In the genomic region with DNA sequence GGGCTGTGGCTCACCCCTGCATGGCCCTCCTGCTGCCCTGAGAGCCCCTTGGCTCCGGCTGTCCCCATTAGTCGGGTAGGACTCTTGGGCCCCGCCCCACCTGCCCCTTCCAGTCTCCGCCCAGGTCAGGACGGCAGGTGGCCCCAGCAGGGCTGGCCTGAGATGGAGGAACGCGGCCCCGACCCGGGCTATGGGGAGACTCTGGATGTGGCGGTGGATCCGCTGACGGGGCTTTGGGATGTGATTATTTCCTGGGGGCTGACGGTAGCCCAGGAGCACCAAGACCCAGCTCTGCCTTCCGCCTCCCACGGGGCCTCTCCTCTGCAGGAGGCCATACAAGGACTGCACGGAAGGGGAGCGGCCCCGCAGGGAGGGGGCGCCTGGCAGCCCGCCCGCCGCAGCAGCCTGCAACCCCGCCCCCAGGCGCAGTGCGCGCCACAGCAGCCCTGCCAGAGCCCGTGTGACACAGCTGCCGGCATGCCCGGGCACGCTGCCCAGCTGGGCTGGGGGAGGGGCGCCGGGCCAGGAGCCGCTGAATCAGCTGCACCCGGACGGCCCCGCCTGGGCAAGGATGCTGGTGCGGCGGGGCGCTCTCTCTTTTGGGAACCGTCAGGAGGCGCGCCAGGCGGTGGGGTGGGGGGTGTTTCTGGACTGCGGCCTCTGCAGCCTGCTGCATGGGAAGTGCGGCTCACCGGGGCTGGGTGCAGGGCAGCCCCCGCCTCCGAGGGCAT, we compare ENCODE assay signal across 7 cellular contexts. TPM values are rescaled to one million over a fixed set of nuclear protein-coding genes. Genes with fewer than 3 reads are reported as not detected.
DNase-seq lines count a peak whose midpoint lies in the region; ATAC-seq and TF ChIP-seq lines count a peak whose summit lies in the region.

No MANE protein-coding gene starts in this region.

- peak in 1 of 2 donors; percentile 19 for TF ChIP-seq POLR2A in gastrocnemius medialis (IDR thresholded peaks at IDR 0.05)

- peak; percentile 63 to 87 for DNase-seq in NCI-H1930 (lab: John Stamatoyannopoulos, UW)
- DNase-seq in T1000 (lab: John Stamatoyannopoulos, UW) = peak; percentile 95
- DNase-seq in astrocyte of the hippocampus (ENCODE audit: low read depth, low spot score) = peak; percentile 98
- peak; percentile 49 to 97 (median 89) for DNase-seq in hypothalamus (lab: John Stamatoyannopoulos, UW)
- DNase-seq in gastrocnemius medialis = peak; percentile 83 to 94

- peak overlapping the region; percentile 72 to 84 (median 74) for H3K27ac ChIP-seq in gastrocnemius medialis

- H3K27me3 ChIP-seq in gastrocnemius medialis = no peaks in the 10 kb centered on the region

- peak in 2 of 5 experiments; percentile 5 to 22 for TF ChIP-seq CTCF in gastrocnemius medialis (IDR thresholded peaks at IDR 0.05 in 4 of 5, conservative IDR thresholded peaks at IDR 0.05 in 1 of 5)

- peaks cover 40 to 49% of the 10 kb centered on the region in 2 donors for H3K4me1 ChIP-seq in gastrocnemius medialis

- ATAC-seq in GM18508 (IDR thresholded peaks at IDR 0.05; ENCODE audit: insufficient read depth, unreplicated experiment) = peak; percentile 56
- ATAC-seq in HG02973 (IDR thresholded peaks at IDR 0.05; ENCODE audit: unreplicated experiment) = peak; percentile 79
- ATAC-seq in gastrocnemius medialis = peak; percentile 74 to 78

- peaks cover 0 to under 1% of the 10 kb centered on the region in 2 donors for H3K36me3 ChIP-seq in gastrocnemius medialis

- intact Hi-C loops in gastrocnemius medialis (cut with DNase I; ENCODE audit: low total_unique reads) = loop anchor here (1.0 to 2.0 kb wide), 2 partner anchors 9 to 15 kb away; a partner anchor contains a TSS

- peak overlapping the region; percentile 24 to 55 (median 44) for H3K4me3 ChIP-seq in gastrocnemius medialis

- no peaks in the 10 kb centered on the region for H3K9me3 ChIP-seq in gastrocnemius medialis

- in situ Hi-C loops in gastrocnemius medialis (cut with MboI; ENCODE audit: low sequenced_read_pairs in 4 of 4) = no loop called here

RNA-seq across cellular contexts. Expression of a gene that starts 9.2 kb away (rescaled TPM):
- total RNA-seq in gastrocnemius medialis = 10 to 100 TPM; 25.7 to 46.9 (median 41.5) TPM

RNA-seq across cellular contexts. Expression of a gene that starts 14.4 kb away (rescaled TPM):
- 10 to 100 TPM; 26.0 to 51.7 (median 43.5) TPM for total RNA-seq in gastrocnemius medialis

Comparison
In these comparisons a context has a peak if more than half of its experiments do, and no peak if none do; other contexts are left out.
1. Peak in every context shown above with its lines: DNase-seq, ATAC-seq, H3K4me3 ChIP-seq and H3K27ac ChIP-seq.